In genomic region chr15:58716027-58716426, GRCh38 we compare ENCODE assay signal across 20 cellular contexts.
"Had no signal": no experiment of that assay in that cellular context is flagged by ENCODE, and none has a peak within 500 bp of the region (broad histone marks: within the 10 kb centered on the region; RNA-seq: fewer than 3 reads in every experiment).

No MANE protein-coding gene starts in this region.

- H3K4me3 Mint-ChIP-seq: naive thymus-derived CD8-positive, alpha-beta T cell; stimulated activated naive B cell treated with anti-CD40 and anti-IgM and Interleukin-4, amounts not matched to agents 10 μg/mL and 1 μg/mL and 100 μg/mL, for 72 hours; stimulated activated naive CD8-positive, alpha-beta T cell treated with anti-CD3 and anti-CD28 coated beads, Interleukin-15, amount 100 ng/mL, for 72 hours had no signal

- FAIRE-seq: islet of Langerhans had no signal

- DNase-seq: cortex of kidney; dorsolateral prefrontal cortex; effector CD8-positive, alpha-beta T cell; gastrocnemius medialis; heart right ventricle; hypothalamus; kidney glomerular epithelial cell; mucosa of descending colon; naive thymus-derived CD8-positive, alpha-beta T cell; posterior cingulate gyrus; spleen; stimulated activated CD4-positive, alpha-beta T cell treated with anti-CD3 and anti-CD28 coated beads, Interleukin-15, amount 100 ng/mL, for 24 hours; stimulated activated CD4-positive, alpha-beta T cell treated with anti-CD3 and anti-CD28 coated beads, Interleukin-1b, Interleukin-23, amount 100 ng/mL, for 48 hours; stimulated activated CD4-positive, alpha-beta T cell treated with anti-CD3 and anti-CD28 coated beads, Interleukin-4, amount 100 ng/mL, for 24 hours; stimulated activated naive B cell treated with anti-CD40 and anti-IgM and Interleukin-4, amounts not matched to agents 10 μg/mL and 1 μg/mL and 100 μg/mL, for 72 hours; stimulated activated naive CD8-positive, alpha-beta T cell treated with anti-CD3 and anti-CD28 coated beads, Interleukin-15, amount 100 ng/mL, for 72 hours; trophoblast cell had no signal

- ATAC-seq: esophagus mucosa; gastrocnemius medialis; heart right ventricle; mucosa of descending colon; naive thymus-derived CD8-positive, alpha-beta T cell; sciatic nerve; stimulated activated naive CD8-positive, alpha-beta T cell treated with anti-CD3 and anti-CD28 coated beads, Interleukin-15, amount 100 ng/mL, for 72 hours had no signal

- H3K27ac Mint-ChIP-seq: stimulated activated naive B cell treated with anti-CD40 and anti-IgM and Interleukin-4, amounts not matched to agents 10 μg/mL and 1 μg/mL and 100 μg/mL, for 72 hours had no signal

- H3K9me3 Mint-ChIP-seq: naive thymus-derived CD8-positive, alpha-beta T cell; stimulated activated naive B cell treated with anti-CD40 and anti-IgM and Interleukin-4, amounts not matched to agents 10 μg/mL and 1 μg/mL and 100 μg/mL, for 72 hours; stimulated activated naive CD8-positive, alpha-beta T cell treated with anti-CD3 and anti-CD28 coated beads, Interleukin-15, amount 100 ng/mL, for 72 hours had no signal

- H3K27me3 Mint-ChIP-seq: naive thymus-derived CD8-positive, alpha-beta T cell; stimulated activated naive B cell treated with anti-CD40 and anti-IgM and Interleukin-4, amounts not matched to agents 10 μg/mL and 1 μg/mL and 100 μg/mL, for 72 hours; stimulated activated naive CD8-positive, alpha-beta T cell treated with anti-CD3 and anti-CD28 coated beads, Interleukin-15, amount 100 ng/mL, for 72 hours had no signal
